Comparison of ENCODE assay signal across 28 cellular contexts in genomic region chr4:158845166-158846041, GRCh38.
DNase-seq lines count a peak whose midpoint lies in the region; ATAC-seq, FAIRE-seq and TF ChIP-seq lines count a peak whose summit lies in the region.
"Had no signal": no experiment of that assay in that cellular context is flagged by ENCODE, and none has a peak within 500 bp of the region (broad histone marks: within the 10 kb centered on the region; RNA-seq: fewer than 3 reads in every experiment).

No MANE protein-coding gene starts in this region.

- ATAC-seq in HG03457 (IDR thresholded peaks at IDR 0.05; ENCODE audit: unreplicated experiment) (no peak), HG02973 (IDR thresholded peaks at IDR 0.05; ENCODE audit: unreplicated experiment) (no peak)
- ATAC-seq: activated CD4-positive, CD25-positive, alpha-beta regulatory T cell treated with anti-CD3 and anti-CD28 coated beads, Interleukin-2, amount 50 U/mL, for 24 hours; sciatic nerve; stimulated activated memory B cell treated with anti-CD40 and anti-IgM and Interleukin-4, amounts not matched to agents 10 μg/mL and 1 μg/mL and 100 μg/mL, for 72 hours had no signal

- H3K4me1 Mint-ChIP-seq in astrocyte (ENCODE audit: low read depth, unreplicated experiment) (peaks cover 2% of the 10 kb centered on the region), progenitor cell of endocrine pancreas (ENCODE audit: low read depth) (peaks cover 28% of the 10 kb centered on the region)
- H3K4me1 Mint-ChIP-seq: stimulated activated memory B cell treated with anti-CD40 and anti-IgM and Interleukin-4, amounts not matched to agents 10 μg/mL and 1 μg/mL and 100 μg/mL, for 72 hours had no signal

- H3K36me3 ChIP-seq in HEK293 (ENCODE audit: control insufficient read depth in 2 of 2, insufficient read depth in 1 of 2, low read length in 2 of 2): peaks cover 0 to 36% of the 10 kb centered on the region in 2 experiments; a peak in 2 of 3 replicates
- peaks cover 4% of the 10 kb centered on the region for H3K36me3 ChIP-seq in astrocyte (ENCODE audit: insufficient read depth, low read length)
- H3K36me3 ChIP-seq in iPS-20b (ENCODE audit: insufficient read depth, low read depth, low read length): no peaks in the 10 kb centered on the region
- H3K36me3 ChIP-seq: breast epithelium had no signal

- H3K9me3 ChIP-seq in HEK293 (ENCODE audit: control insufficient read depth, insufficient read depth, low read depth, low read length): no peaks in the 10 kb centered on the region
- no peaks in the 10 kb centered on the region for H3K9me3 ChIP-seq in astrocyte (ENCODE audit: insufficient read depth, low read depth, low read length)
- H3K9me3 ChIP-seq in iPS-20b (ENCODE audit: insufficient read depth, low read depth, low read length): no peaks in the 10 kb centered on the region
- H3K9me3 ChIP-seq: breast epithelium, upper lobe of left lung had no signal

- no peaks in the 10 kb centered on the region for H3K79me2 ChIP-seq in astrocyte (ENCODE audit: insufficient read depth, low read length)
- H3K79me2 ChIP-seq: parathyroid adenoma had no signal

- H3K27ac ChIP-seq in HEK293 (ENCODE audit: extremely low read depth, low read depth, low read length) (no peak overlapping the region), astrocyte (ENCODE audit: low read depth, low read length) (no peak overlapping the region), iPS-20b (ENCODE audit: low read length) (peak overlapping the region; percentile 83)
- H3K27ac ChIP-seq: breast epithelium, epithelial cell of prostate, parathyroid adenoma, upper lobe of left lung had no signal

- TF ChIP-seq CTCF in HEK293 (tag by site-specific recombination; IDR thresholded peaks at IDR 0.05): no peak
- TF ChIP-seq CTCF in astrocyte (IDR thresholded peaks at IDR 0.05; ENCODE audit: insufficient read depth, low read depth, low read length): no peak
- TF ChIP-seq CTCF in progenitor cell of endocrine pancreas (IDR thresholded peaks at IDR 0.05; ENCODE audit: unreplicated experiment): no peak

- H3K4me3 Mint-ChIP-seq in astrocyte (ENCODE audit: unreplicated experiment) (no peak overlapping the region), progenitor cell of endocrine pancreas (ENCODE audit: low read depth) (no peak overlapping the region)
- H3K4me3 Mint-ChIP-seq: activated naive CD4-positive, alpha-beta T cell treated with anti-CD3 and anti-CD28 coated beads, Interleukin-2, amount 10 ng/mL, durations not matched to agents 7 days and 5 days; stimulated activated memory B cell treated with anti-CD40 and anti-IgM and Interleukin-4, amounts not matched to agents 10 μg/mL and 1 μg/mL and 100 μg/mL, for 72 hours had no signal

- POLR2A ChIA-PET in HEK293 (lab: Yijun Ruan, JAX): no interaction called here

- H3K9ac ChIP-seq in astrocyte (ENCODE audit: low read length): no peak overlapping the region
- H3K9ac ChIP-seq in iPS-20b (ENCODE audit: low read depth, low read length): peak overlapping the region; percentile 62; the same call in 1 of the 2 replicates
- H3K9ac ChIP-seq: parathyroid adenoma had no signal

- DNase-seq in astrocyte (ENCODE audit: low read depth): no peak
- no peak for DNase-seq in progenitor cell of endocrine pancreas (ENCODE audit: low spot score, unreplicated experiment)
- DNase-seq in NCI-H2029 treated with DMSO at 0.1 percent for 48 hours (lab: John Stamatoyannopoulos, UW): no peak
- DNase-seq: activated CD4-positive, alpha-beta T cell treated with anti-CD3 and anti-CD28 coated beads, Interleukin-2, amount 50 U/mL, for 48 hours; activated naive CD4-positive, alpha-beta T cell treated with anti-CD3 and anti-CD28 coated beads, Interleukin-2, amount 10 ng/mL, durations not matched to agents 7 days and 5 days; amygdala; C1 segment of cervical spinal cord; COR-L47; foreskin fibroblast; GF-D8; kidney; NCI-H2029; NCI-H446; NCI-H82; stimulated activated CD4-positive, alpha-beta T cell treated with anti-CD3 and anti-CD28 coated beads, Interleukin-4, amount 100 ng/mL, for 24 hours; substantia nigra had no signal

- CTCF ChIA-PET in HEK293 (lab: Yijun Ruan, JAX): interaction anchor here (1.2 to 1.5 kb wide), 2 partner anchors 12 to 115 kb away, joined by 3 to 4 read pairs; no protein-coding TSS in a partner anchor

- no peak for FAIRE-seq in astrocyte (lab: Jason Lieb, UNC)
- FAIRE-seq: kidney, TTC549 had no signal

- no peak overlapping the region for H3K4me2 ChIP-seq in astrocyte (ENCODE audit: low read length)

- no peaks in the 10 kb centered on the region; the same call in 1 of the 2 replicates for H3K4me1 ChIP-seq in HEK293 (ENCODE audit: control insufficient read depth, insufficient read depth, low read length)
- H3K4me1 ChIP-seq in astrocyte (ENCODE audit: insufficient read depth, low read length): no peaks in the 10 kb centered on the region
- H3K4me1 ChIP-seq in iPS-20b (ENCODE audit: insufficient read depth, low read length): peaks cover 31% of the 10 kb centered on the region; the same call in 1 of the 2 replicates
- H3K4me1 ChIP-seq: breast epithelium, parathyroid adenoma had no signal

- H3K27me3 ChIP-seq in astrocyte (ENCODE audit: insufficient read depth, low read length) (no peaks in the 10 kb centered on the region), iPS-20b (ENCODE audit: insufficient read depth, low read length) (no peaks in the 10 kb centered on the region)
- H3K27me3 ChIP-seq: breast epithelium, upper lobe of left lung had no signal

- no peaks in the 10 kb centered on the region for H3K9me3 Mint-ChIP-seq in astrocyte (ENCODE audit: unreplicated experiment)
- H3K9me3 Mint-ChIP-seq in progenitor cell of endocrine pancreas (ENCODE audit: low read depth): no peaks in the 10 kb centered on the region
- H3K9me3 Mint-ChIP-seq: activated naive CD4-positive, alpha-beta T cell treated with anti-CD3 and anti-CD28 coated beads, Interleukin-2, amount 10 ng/mL, durations not matched to agents 7 days and 5 days; stimulated activated memory B cell treated with anti-CD40 and anti-IgM and Interleukin-4, amounts not matched to agents 10 μg/mL and 1 μg/mL and 100 μg/mL, for 72 hours had no signal

- peaks cover 5% of the 10 kb centered on the region for H3K36me3 Mint-ChIP-seq in astrocyte (ENCODE audit: low read depth, unreplicated experiment)
- peaks cover 13% of the 10 kb centered on the region for H3K36me3 Mint-ChIP-seq in progenitor cell of endocrine pancreas (ENCODE audit: insufficient read depth)
- H3K36me3 Mint-ChIP-seq: stimulated activated memory B cell treated with anti-CD40 and anti-IgM and Interleukin-4, amounts not matched to agents 10 μg/mL and 1 μg/mL and 100 μg/mL, for 72 hours had no signal

- H3K27me3 Mint-ChIP-seq in astrocyte (ENCODE audit: low read depth, unreplicated experiment) (no peaks in the 10 kb centered on the region), progenitor cell of endocrine pancreas (no peaks in the 10 kb centered on the region)
- H3K27me3 Mint-ChIP-seq: activated naive CD4-positive, alpha-beta T cell treated with anti-CD3 and anti-CD28 coated beads, Interleukin-2, amount 10 ng/mL, durations not matched to agents 7 days and 5 days had no signal

- no peak overlapping the region for H3K4me3 ChIP-seq in HEK293 (ENCODE audit: low read depth, low read length)
- no peak overlapping the region for H3K4me3 ChIP-seq in astrocyte (ENCODE audit: insufficient read depth, low read depth, low read length)
- peak overlapping the region; percentile 46; the same call in 1 of the 2 replicates for H3K4me3 ChIP-seq in iPS-20b (ENCODE audit: low read length)
- H3K4me3 ChIP-seq: breast epithelium, upper lobe of left lung had no signal

- H3K27ac Mint-ChIP-seq in astrocyte (ENCODE audit: unreplicated experiment): peak overlapping the region; percentile 58
- peak overlapping the region; percentile 69 for H3K27ac Mint-ChIP-seq in progenitor cell of endocrine pancreas
- H3K27ac Mint-ChIP-seq: activated naive CD4-positive, alpha-beta T cell treated with anti-CD3 and anti-CD28 coated beads, Interleukin-2, amount 10 ng/mL, durations not matched to agents 7 days and 5 days; stimulated activated memory B cell treated with anti-CD40 and anti-IgM and Interleukin-4, amounts not matched to agents 10 μg/mL and 1 μg/mL and 100 μg/mL, for 72 hours had no signal

- no peak overlapping the region for H2AFZ ChIP-seq in astrocyte (ENCODE audit: low read depth, low read length)
- H2AFZ ChIP-seq: parathyroid adenoma had no signal

- H4K20me1 ChIP-seq in astrocyte (ENCODE audit: insufficient read depth, low read length): no peaks in the 10 kb centered on the region

TF ChIP-seq in HEK293, 187 proteins besides CTCF, POLR2A, EP300 and RAD21 (continues in another document):
- TF ChIP-seq REST (tag by site-specific recombination; IDR thresholded peaks at IDR 0.05): peak; percentile 62; the same call in 1 of the 2 replicates
